In the genomic region with DNA sequence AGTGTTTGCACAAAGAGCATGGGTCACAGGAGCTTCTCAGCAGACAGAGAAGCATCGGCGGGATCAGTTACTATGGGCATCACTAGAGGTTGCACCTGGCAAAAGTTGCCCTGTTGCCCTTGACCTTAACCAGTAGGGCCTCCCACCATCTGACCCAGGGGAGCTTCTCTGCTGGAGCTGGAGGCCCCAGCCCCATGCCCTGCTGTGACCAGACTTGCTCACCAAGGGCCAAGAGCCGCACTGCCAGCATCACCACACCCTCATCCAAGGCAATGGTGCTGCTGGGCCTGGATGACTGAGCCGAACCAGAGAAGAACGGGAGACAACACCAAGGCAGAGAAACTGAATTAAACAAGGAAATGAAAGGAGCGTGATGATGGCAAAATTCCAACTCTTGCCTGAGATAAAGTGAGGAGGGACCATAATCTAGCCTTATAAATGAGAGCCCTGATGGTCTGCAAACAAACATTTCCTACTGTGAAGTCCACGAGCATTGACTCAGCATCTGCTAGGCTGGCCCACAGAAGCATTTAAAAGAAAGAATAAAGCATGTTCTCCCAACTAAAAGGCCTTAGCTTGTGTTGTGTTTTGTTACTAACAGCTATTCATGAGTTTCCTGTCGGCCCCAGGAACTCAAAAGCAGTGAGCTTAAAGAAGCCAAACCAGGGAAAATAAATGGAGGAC, we compare ENCODE assay signal across 1 cellular context.
TF ChIP-seq lines count a peak whose summit lies in the region.

No MANE protein-coding gene starts in this region.

TF ChIP-seq in GM23338, 12 proteins besides CTCF, POLR2A, EP300 and RAD21 (continued from another document):
- TF ChIP-seq, protein P1, sequence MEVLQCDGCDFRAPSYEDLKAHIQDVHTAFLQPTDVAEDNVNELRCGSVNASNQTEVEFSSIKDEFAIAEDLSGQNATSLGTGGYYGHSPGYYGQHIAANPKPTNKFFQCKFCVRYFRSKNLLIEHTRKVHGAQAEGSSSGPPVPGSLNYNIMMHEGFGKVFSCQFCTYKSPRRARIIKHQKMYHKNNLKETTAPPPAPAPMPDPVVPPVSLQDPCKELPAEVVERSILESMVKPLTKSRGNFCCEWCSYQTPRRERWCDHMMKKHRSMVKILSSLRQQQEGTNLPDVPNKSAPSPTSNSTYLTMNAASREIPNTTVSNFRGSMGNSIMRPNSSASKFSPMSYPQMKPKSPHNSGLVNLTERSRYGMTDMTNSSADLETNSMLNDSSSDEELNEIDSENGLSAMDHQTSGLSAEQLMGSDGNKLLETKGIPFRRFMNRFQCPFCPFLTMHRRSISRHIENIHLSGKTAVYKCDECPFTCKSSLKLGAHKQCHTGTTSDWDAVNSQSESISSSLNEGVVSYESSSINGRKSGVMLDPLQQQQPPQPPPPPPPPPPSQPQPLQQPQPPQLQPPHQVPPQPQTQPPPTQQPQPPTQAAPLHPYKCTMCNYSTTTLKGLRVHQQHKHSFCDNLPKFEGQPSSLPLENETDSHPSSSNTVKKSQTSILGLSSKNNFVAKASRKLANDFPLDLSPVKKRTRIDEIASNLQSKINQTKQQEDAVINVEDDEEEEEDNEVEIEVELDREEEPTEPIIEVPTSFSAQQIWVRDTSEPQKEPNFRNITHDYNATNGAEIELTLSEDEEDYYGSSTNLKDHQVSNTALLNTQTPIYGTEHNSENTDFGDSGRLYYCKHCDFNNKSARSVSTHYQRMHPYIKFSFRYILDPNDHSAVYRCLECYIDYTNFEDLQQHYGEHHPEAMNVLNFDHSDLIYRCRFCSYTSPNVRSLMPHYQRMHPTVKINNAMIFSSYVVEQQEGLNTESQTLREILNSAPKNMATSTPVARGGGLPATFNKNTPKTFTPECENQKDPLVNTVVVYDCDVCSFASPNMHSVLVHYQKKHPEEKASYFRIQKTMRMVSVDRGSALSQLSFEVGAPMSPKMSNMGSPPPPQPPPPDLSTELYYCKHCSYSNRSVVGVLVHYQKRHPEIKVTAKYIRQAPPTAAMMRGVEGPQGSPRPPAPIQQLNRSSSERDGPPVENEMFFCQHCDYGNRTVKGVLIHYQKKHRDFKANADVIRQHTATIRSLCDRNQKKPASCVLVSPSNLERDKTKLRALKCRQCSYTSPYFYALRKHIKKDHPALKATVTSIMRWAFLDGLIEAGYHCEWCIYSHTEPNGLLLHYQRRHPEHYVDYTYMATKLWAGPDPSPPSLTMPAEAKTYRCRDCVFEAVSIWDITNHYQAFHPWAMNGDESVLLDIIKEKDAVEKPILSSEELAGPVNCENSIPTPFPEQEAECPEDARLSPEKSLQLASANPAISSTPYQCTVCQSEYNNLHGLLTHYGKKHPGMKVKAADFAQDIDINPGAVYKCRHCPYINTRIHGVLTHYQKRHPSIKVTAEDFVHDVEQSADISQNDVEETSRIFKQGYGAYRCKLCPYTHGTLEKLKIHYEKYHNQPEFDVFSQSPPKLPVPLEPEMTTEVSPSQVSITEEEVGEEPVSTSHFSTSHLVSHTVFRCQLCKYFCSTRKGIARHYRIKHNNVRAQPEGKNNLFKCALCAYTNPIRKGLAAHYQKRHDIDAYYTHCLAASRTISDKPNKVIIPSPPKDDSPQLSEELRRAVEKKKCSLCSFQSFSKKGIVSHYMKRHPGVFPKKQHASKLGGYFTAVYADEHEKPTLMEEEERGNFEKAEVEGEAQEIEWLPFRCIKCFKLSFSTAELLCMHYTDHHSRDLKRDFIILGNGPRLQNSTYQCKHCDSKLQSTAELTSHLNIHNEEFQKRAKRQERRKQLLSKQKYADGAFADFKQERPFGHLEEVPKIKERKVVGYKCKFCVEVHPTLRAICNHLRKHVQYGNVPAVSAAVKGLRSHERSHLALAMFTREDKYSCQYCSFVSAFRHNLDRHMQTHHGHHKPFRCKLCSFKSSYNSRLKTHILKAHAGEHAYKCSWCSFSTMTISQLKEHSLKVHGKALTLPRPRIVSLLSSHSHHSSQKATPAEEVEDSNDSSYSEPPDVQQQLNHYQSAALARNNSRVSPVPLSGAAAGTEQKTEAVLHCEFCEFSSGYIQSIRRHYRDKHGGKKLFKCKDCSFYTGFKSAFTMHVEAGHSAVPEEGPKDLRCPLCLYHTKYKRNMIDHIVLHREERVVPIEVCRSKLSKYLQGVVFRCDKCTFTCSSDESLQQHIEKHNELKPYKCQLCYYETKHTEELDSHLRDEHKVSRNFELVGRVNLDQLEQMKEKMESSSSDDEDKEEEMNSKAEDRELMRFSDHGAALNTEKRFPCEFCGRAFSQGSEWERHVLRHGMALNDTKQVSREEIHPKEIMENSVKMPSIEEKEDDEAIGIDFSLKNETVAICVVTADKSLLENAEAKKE (CRISPR knock-in tag; IDR thresholded peaks at IDR 0.05), result no peak
